In the genomic region with DNA sequence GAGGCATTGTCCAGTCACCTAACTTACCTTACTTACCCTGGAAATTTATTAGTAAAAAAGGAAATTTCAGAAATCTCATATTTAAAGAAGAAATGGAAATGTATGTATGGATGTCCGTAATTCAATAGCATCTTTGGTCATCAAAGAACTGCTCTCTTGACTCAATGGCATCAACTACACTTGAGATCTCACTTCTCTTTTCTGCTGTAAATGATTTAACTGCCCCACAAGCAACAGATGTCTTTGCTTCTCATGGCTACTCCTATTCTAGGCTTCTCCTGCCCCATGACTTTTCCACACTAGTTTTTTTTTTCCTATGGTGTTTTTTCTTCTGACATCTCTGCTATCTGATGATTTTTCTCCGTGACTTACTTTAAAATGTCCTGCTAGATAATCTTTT, we compare ENCODE assay signal across 30 cellular contexts. TPM values are rescaled to one million over a fixed set of nuclear protein-coding genes. Genes with fewer than 3 reads are reported as not detected.
"Had no signal": no experiment of that assay in that cellular context is flagged by ENCODE, and none has a peak within 500 bp of the region (broad histone marks: within the 10 kb centered on the region; RNA-seq: fewer than 3 reads in every experiment).

No MANE protein-coding gene starts in this region.

- DNase-seq: activated CD4-positive, alpha-beta T cell treated with anti-CD3 and anti-CD28 coated beads for 1 hour; activated CD8-positive, alpha-beta memory T cell treated with anti-CD3 and anti-CD28 coated beads, Interleukin-2, amount 50 U/mL, for 4 hours; activated naive CD4-positive, alpha-beta T cell treated with Interleukin-2 at 50 U/mL for 16 hours; activated naive CD8-positive, alpha-beta T cell treated with anti-CD3 and anti-CD28 coated beads, Interleukin-2, amount 10 ng/mL, durations not matched to agents 7 days and 5 days; activated T-cell treated with anti-CD3 and anti-CD28 coated beads, Interleukin-2, amount 50 U/mL, for 24 hours; amniotic stem cell; colonic mucosa; dorsolateral prefrontal cortex; effector memory CD8-positive, alpha-beta T cell; glutamatergic neuron; immature natural killer cell; naive thymus-derived CD4-positive, alpha-beta T cell; retina; sigmoid colon; stimulated activated CD4-positive, alpha-beta T cell treated with anti-CD3 and anti-CD28 coated beads, Interleukin-15, amount 100 ng/mL, for 24 hours; stimulated activated naive CD4-positive, alpha-beta T cell; testis had no signal

- H3K4me3 ChIP-seq: colonic mucosa, dorsolateral prefrontal cortex, esophagus muscularis mucosa, hepatocyte, lung, neural progenitor cell, sigmoid colon, smooth muscle cell, testis, vagina had no signal

- H3K36me3 ChIP-seq: colonic mucosa, esophagus muscularis mucosa, neural progenitor cell, sigmoid colon, vagina had no signal

- H2AFZ ChIP-seq: hepatocyte, neural progenitor cell had no signal

- H3K79me2 ChIP-seq: hepatocyte had no signal

- H3K27ac ChIP-seq: colonic mucosa, dorsolateral prefrontal cortex, esophagus muscularis mucosa, hepatocyte, neural progenitor cell, sigmoid colon, testis, vagina had no signal

- H3K4me2 ChIP-seq: hepatocyte, neural progenitor cell, smooth muscle cell had no signal

- H3K27ac Mint-ChIP-seq: activated naive CD8-positive, alpha-beta T cell treated with anti-CD3 and anti-CD28 coated beads, Interleukin-2, amount 10 ng/mL, durations not matched to agents 7 days and 5 days; activated T-cell treated with anti-CD3 and anti-CD28 coated beads, Interleukin-2, amount 50 U/mL, for 24 hours; effector memory CD8-positive, alpha-beta T cell; immature natural killer cell; neural progenitor cell; progenitor cell of endocrine pancreas; type B pancreatic cell had no signal

- H3K27me3 Mint-ChIP-seq: activated naive CD8-positive, alpha-beta T cell treated with anti-CD3 and anti-CD28 coated beads, Interleukin-2, amount 10 ng/mL, durations not matched to agents 7 days and 5 days; activated T-cell treated with anti-CD3 and anti-CD28 coated beads, Interleukin-2, amount 50 U/mL, for 24 hours; effector memory CD8-positive, alpha-beta T cell; naive thymus-derived CD4-positive, alpha-beta T cell; progenitor cell of endocrine pancreas; type B pancreatic cell had no signal

- H3K4me1 ChIP-seq: colonic mucosa, neural progenitor cell, testis, vagina had no signal

- ATAC-seq: effector memory CD8-positive, alpha-beta T cell; left lobe of liver; naive thymus-derived CD4-positive, alpha-beta T cell had no signal

- H3K4me3 Mint-ChIP-seq: activated naive CD8-positive, alpha-beta T cell treated with anti-CD3 and anti-CD28 coated beads, Interleukin-2, amount 10 ng/mL, durations not matched to agents 7 days and 5 days; activated T-cell treated with anti-CD3 and anti-CD28 coated beads, Interleukin-2, amount 50 U/mL, for 24 hours; effector memory CD8-positive, alpha-beta T cell; immature natural killer cell; neural progenitor cell; type B pancreatic cell had no signal

- H3K27me3 ChIP-seq: colonic mucosa, esophagus muscularis mucosa, hepatocyte, neural progenitor cell, sigmoid colon, testis, vagina had no signal

- H3K9me3 ChIP-seq: colonic mucosa, esophagus muscularis mucosa, testis, vagina had no signal

- H3K36me3 Mint-ChIP-seq: neural progenitor cell, type B pancreatic cell had no signal

RNA-seq across cellular contexts. Expression of a gene that starts 34.0 kb away (rescaled TPM):
- total RNA-seq: bronchial epithelial cell, endothelial cell of umbilical vein, kidney epithelial cell, left lobe of liver, osteocyte, progenitor cell of endocrine pancreas, smooth muscle cell, vagina had no signal
